8 cellular contexts compared by ENCODE assay signal in the genomic region with DNA sequence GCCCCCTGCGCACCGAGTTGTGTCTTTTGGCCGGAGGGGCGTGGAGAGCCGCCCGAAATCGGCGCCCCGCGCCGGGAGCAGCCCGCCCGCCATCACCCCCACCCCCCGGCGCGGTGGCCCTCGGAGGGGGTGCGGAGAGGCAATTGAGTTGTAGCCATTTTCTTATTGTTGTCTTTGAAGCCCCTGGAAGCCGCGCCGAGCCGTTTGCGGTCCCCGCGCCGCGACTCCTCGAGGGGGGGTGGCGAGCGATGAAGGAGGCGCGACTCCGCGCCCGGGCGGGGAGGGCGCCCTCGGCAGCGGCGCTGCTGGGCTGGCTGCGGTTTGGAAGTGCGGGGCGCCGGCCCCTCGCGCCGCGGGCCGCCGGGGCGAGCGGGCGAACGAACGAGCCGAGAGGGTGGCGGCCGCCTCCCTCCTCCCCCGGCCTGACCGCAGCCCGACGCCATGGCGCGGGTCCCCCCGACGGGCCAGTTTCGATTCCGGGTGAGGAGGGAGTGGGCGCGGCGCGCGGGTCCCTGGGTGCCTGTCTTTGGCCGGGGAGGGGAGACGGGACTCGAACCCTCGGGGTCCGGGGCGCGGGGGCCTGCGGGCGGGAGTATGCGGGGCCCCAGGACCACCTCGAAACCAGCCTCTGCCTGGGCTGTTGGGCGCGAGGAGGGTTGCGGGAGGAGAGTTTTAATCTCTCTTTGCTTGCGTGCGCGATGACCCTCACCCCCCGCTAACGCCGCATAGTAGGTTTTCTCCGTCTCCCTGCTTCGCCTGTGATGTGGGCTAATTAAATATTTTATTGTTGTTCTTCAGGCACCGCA.
DNase-seq lines count a peak whose midpoint lies in the region; ATAC-seq and TF ChIP-seq lines count a peak whose summit lies in the region.

No MANE protein-coding gene starts in this region.

- H3K4me3 Mint-ChIP-seq in memory B cell = peak overlapping the region; percentile 91

- no peaks in the 10 kb centered on the region for H3K36me3 ChIP-seq in duodenal mucosa (ENCODE audit: control insufficient read depth in 1 of 2, insufficient read depth in 2 of 2, low read length in 2 of 2)

- peak; percentile 56 for DNase-seq in AG08396 (ENCODE audit: low spot score)
- DNase-seq in HFF-Myc (ENCODE audit: extremely low read depth, low read depth) = no peak
- peak; percentile 57 for DNase-seq in activated CD4-positive, alpha-beta T cell treated with anti-CD3 and anti-CD28 coated beads, Interleukin-2, amount 50 U/mL, for 1 hour
- peak in 1 of 2 donors; percentile 41 for DNase-seq in memory B cell (ENCODE audit: low spot score in 2 of 2)
- DNase-seq in stimulated activated CD8-positive, alpha-beta memory T cell treated with anti-CD3 and anti-CD28 coated beads, Interleukin-4, amount 100 ng/mL, for 24 hours (ENCODE audit: low read depth) = peak; percentile 44
- DNase-seq in SKM-1 (lab: John Stamatoyannopoulos, UW; ENCODE audit: unreplicated experiment) = no peak

- H3K9ac ChIP-seq in duodenal mucosa (ENCODE audit: low read depth in 1 of 2, low read length in 2 of 2) = peak overlapping the region; percentile 81 to 94

- H3K27me3 Mint-ChIP-seq in memory B cell = peaks cover 3% of the 10 kb centered on the region

- H3K9me3 Mint-ChIP-seq in memory B cell = no peaks in the 10 kb centered on the region

- H3K4me3 ChIP-seq in HFF-Myc (replicated peaks; ENCODE audit: low read depth, low read length) (peak overlapping the region; percentile 67), duodenal mucosa (ENCODE audit: low read depth in 1 of 2, low read length in 2 of 2) (peak overlapping the region; percentile 80 to 96)

- no peak for TF ChIP-seq CTCF in HFF-Myc (IDR thresholded peaks at IDR 0.05; ENCODE audit: low read depth, low read length, missing control alignments)

- H3K4me1 Mint-ChIP-seq in memory B cell = peaks cover 35% of the 10 kb centered on the region

- H3K4me1 ChIP-seq in duodenal mucosa (ENCODE audit: control insufficient read depth in 1 of 2, insufficient read depth in 2 of 2, low read length in 2 of 2) = peaks cover 0 to 13% of the 10 kb centered on the region in 2 donors

- ATAC-seq in memory B cell (ENCODE audit: low read depth) (no peak), GM21360 (IDR thresholded peaks at IDR 0.05; ENCODE audit: unreplicated experiment) (no peak)

- H3K9me3 ChIP-seq in duodenal mucosa (ENCODE audit: control insufficient read depth in 1 of 2, low read length in 2 of 2) = no peaks in the 10 kb centered on the region

- H3K27me3 ChIP-seq in duodenal mucosa (ENCODE audit: control insufficient read depth in 1 of 2, insufficient read depth in 2 of 2, low read length in 2 of 2) = peaks cover 4 to 9% of the 10 kb centered on the region in 2 donors

- H3K27ac ChIP-seq in duodenal mucosa (ENCODE audit: low read depth, low read length) = peak overlapping the region; percentile 89

- no peak overlapping the region for H3K27ac Mint-ChIP-seq in memory B cell

- peaks cover 4% of the 10 kb centered on the region for H3K36me3 Mint-ChIP-seq in memory B cell

Comparison
In these comparisons a context has a peak if more than half of its experiments do, and no peak if none do; other contexts are left out.
1. DNase-seq: peak in AG08396 (single experiment), activated CD4-positive, alpha-beta T cell treated with anti-CD3 and anti-CD28 coated beads, Interleukin-2, amount 50 U/mL, for 1 hour (single experiment) and stimulated activated CD8-positive, alpha-beta memory T cell treated with anti-CD3 and anti-CD28 coated beads, Interleukin-4, amount 100 ng/mL, for 24 hours (single experiment); none in HFF-Myc (single experiment) and SKM-1 (single experiment).